Comparison of ENCODE assay signal across 1 cellular context in the genomic region with DNA sequence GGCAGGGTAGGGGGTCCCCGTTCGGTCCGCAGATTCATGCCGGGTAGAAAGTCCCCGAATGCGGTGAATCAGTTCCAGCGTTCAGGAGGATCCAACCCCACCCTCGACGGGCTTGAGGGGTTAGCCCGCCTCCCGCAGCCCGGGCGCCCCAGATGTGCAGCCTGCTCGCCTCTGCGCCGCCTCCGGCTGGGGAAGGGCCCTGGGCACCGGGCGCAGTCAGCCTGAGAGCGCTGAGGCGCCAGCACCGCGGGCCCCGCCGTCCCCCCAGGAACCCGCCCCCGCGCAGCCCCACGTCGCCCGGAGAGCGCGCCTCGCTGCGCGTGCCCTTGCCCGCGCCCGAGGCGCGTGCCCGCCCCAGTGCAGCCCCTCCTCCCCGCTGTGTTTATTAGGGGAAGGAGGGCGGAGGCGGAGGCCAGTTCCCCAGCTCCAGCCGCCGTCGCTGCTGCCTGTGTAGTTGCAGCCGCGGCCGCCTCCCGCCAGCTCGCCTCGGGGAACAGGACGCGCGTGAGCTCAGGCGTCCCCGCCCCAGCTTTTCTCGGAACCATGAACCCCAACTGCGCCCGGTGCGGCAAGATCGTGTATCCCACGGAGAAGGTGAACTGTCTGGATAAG.
A peak's percentile ranks its signal among the peaks of the same experiment; 100 is the strongest.
TF ChIP-seq lines count a peak whose summit lies in the region.

A gene with protein sequence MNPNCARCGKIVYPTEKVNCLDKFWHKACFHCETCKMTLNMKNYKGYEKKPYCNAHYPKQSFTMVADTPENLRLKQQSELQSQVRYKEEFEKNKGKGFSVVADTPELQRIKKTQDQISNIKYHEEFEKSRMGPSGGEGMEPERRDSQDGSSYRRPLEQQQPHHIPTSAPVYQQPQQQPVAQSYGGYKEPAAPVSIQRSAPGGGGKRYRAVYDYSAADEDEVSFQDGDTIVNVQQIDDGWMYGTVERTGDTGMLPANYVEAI (plus strand): TSS at position 412 of the 612 bp plus-strand sequence. CDS start 132 bp downstream, at position 544.

TF ChIP-seq in HepG2, 621 proteins besides CTCF, POLR2A, EP300 and RAD21 (continued from another document and continues in another):
- TF ChIP-seq HBP1 (CRISPR knock-in tag; IDR thresholded peaks at IDR 0.05; ENCODE audit: low read depth) (peak; percentile 96), ZSCAN20 (CRISPR knock-in tag; IDR thresholded peaks at IDR 0.05; ENCODE audit: borderline replicate concordance) (peak; percentile 89; the same call in 1 of the 2 replicates), TCF7 (IDR thresholded peaks at IDR 0.05; ENCODE audit: low read depth) (no peak), RBM39 (IDR thresholded peaks at IDR 0.05; ENCODE audit: low read depth, low read length, poor library complexity, severe bottlenecking) (peak; percentile 90), ZNF234 (CRISPR knock-in tag; conservative IDR thresholded peaks at IDR 0.05) (peak; percentile 90; the same call in 1 of the 2 replicates), ZNF792 (CRISPR knock-in tag; IDR thresholded peaks at IDR 0.05) (peak; percentile 31; the same call in 1 of the 2 replicates), BRD4 (CRISPR knock-in tag; IDR thresholded peaks at IDR 0.05) (no peak; the same call in 1 of the 2 replicates), ZNF121 (CRISPR knock-in tag; IDR thresholded peaks at IDR 0.05) (peak; percentile 33; the same call in 1 of the 2 replicates), ONECUT2 (CRISPR knock-in tag; IDR thresholded peaks at IDR 0.05) (no peak), EEA1 (CRISPR knock-in tag; IDR thresholded peaks at IDR 0.05; ENCODE audit: borderline replicate concordance) (peak; percentile 92; the same call in 1 of the 2 replicates), ZNF883 (CRISPR knock-in tag; IDR thresholded peaks at IDR 0.05; ENCODE audit: not compliant biosample characterization) (peak; percentile 92), ZGPAT (CRISPR knock-in tag; IDR thresholded peaks at IDR 0.05) (peak; percentile 13), KAT7 (CRISPR knock-in tag; IDR thresholded peaks at IDR 0.05; ENCODE audit: borderline replicate concordance) (peak; percentile 85; the same call in 1 of the 2 replicates), HMG20A (CRISPR knock-in tag; IDR thresholded peaks at IDR 0.05; ENCODE audit: borderline replicate concordance) (peak; percentile 8; the same call in 1 of the 2 replicates), IRX3 (CRISPR knock-in tag; IDR thresholded peaks at IDR 0.05; ENCODE audit: borderline replicate concordance, low read depth) (0 out of 2 replicates have a peak, but pooled peaks have one; percentile 79), DMAP1 (CRISPR knock-in tag; IDR thresholded peaks at IDR 0.05) (peak; percentile 13; the same call in 1 of the 2 replicates), ZNF280D (CRISPR knock-in tag; IDR thresholded peaks at IDR 0.05) (0 out of 2 replicates have a peak, but pooled peaks have one; percentile 21), RCOR2 (CRISPR knock-in tag; IDR thresholded peaks at IDR 0.05) (no peak), ZNF614 (CRISPR knock-in tag; IDR thresholded peaks at IDR 0.05; ENCODE audit: borderline replicate concordance) (peak; percentile 36; the same call in 1 of the 2 replicates), NFATC3 (CRISPR knock-in tag; IDR thresholded peaks at IDR 0.05) (no peak), ZNF235 (CRISPR knock-in tag; IDR thresholded peaks at IDR 0.05; ENCODE audit: borderline replicate concordance) (peak; percentile 2; the same call in 1 of the 2 replicates), ZNF251 (CRISPR knock-in tag; IDR thresholded peaks at IDR 0.05) (no peak; the same call in 1 of the 2 replicates), GRHL1 (CRISPR knock-in tag; conservative IDR thresholded peaks at IDR 0.05) (no peak), RNF2 (conservative IDR thresholded peaks at IDR 0.05; ENCODE audit: low read depth) (0 out of 2 replicates have a peak, but pooled peaks have one; percentile 50), NR2F6 (IDR thresholded peaks at IDR 0.05) (no peak), NR2F6 (CRISPR knock-in tag; IDR thresholded peaks at IDR 0.05) (peak; percentile 56), GATAD1 (CRISPR knock-in tag; IDR thresholded peaks at IDR 0.05) (peak; percentile 48), GTF3A (CRISPR knock-in tag; conservative IDR thresholded peaks at IDR 0.05) (no peak), JUN (CRISPR knock-in tag; IDR thresholded peaks at IDR 0.05) (no peak), MBD4 (IDR thresholded peaks at IDR 0.05; ENCODE audit: borderline replicate concordance, low read length) (no peak), ZBTB21 (CRISPR knock-in tag; IDR thresholded peaks at IDR 0.05) (0 out of 2 replicates have a peak, but pooled peaks have one; percentile 19), FLYWCH1 (CRISPR knock-in tag; IDR thresholded peaks at IDR 0.05) (no peak), MEIS2 (CRISPR knock-in tag; IDR thresholded peaks at IDR 0.05) (peak; percentile 82; the same call in 1 of the 2 replicates), TRIM24 (CRISPR knock-in tag; IDR thresholded peaks at IDR 0.05) (no peak), ZNF747 (CRISPR knock-in tag; IDR thresholded peaks at IDR 0.05; ENCODE audit: borderline replicate concordance) (0 out of 2 replicates have a peak, but pooled peaks have one; percentile 38), ZNF367 (CRISPR knock-in tag; IDR thresholded peaks at IDR 0.05; ENCODE audit: borderline replicate concordance) (no peak), HOXA3 (CRISPR knock-in tag; IDR thresholded peaks at IDR 0.05) (peak; percentile 29), ZNF362 (CRISPR knock-in tag; IDR thresholded peaks at IDR 0.05; ENCODE audit: borderline replicate concordance) (peak; percentile 38; the same call in 1 of the 2 replicates), ZFY (CRISPR knock-in tag; IDR thresholded peaks at IDR 0.05) (peak; percentile 83), RFXANK (CRISPR knock-in tag; IDR thresholded peaks at IDR 0.05) (no peak), ZBTB14 (CRISPR knock-in tag; IDR thresholded peaks at IDR 0.05) (peak; percentile 95), HIVEP1 (CRISPR knock-in tag; IDR thresholded peaks at IDR 0.05) (peak; percentile 61), MAF1 (CRISPR knock-in tag; IDR thresholded peaks at IDR 0.05; ENCODE audit: borderline replicate concordance) (peak; percentile 80)
- TF ChIP-seq, protein P1, sequence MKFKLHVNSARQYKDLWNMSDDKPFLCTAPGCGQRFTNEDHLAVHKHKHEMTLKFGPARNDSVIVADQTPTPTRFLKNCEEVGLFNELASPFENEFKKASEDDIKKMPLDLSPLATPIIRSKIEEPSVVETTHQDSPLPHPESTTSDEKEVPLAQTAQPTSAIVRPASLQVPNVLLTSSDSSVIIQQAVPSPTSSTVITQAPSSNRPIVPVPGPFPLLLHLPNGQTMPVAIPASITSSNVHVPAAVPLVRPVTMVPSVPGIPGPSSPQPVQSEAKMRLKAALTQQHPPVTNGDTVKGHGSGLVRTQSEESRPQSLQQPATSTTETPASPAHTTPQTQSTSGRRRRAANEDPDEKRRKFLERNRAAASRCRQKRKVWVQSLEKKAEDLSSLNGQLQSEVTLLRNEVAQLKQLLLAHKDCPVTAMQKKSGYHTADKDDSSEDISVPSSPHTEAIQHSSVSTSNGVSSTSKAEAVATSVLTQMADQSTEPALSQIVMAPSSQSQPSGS (CRISPR knock-in tag; IDR thresholded peaks at IDR 0.05): peak; percentile 76
- TF ChIP-seq, protein P2, sequence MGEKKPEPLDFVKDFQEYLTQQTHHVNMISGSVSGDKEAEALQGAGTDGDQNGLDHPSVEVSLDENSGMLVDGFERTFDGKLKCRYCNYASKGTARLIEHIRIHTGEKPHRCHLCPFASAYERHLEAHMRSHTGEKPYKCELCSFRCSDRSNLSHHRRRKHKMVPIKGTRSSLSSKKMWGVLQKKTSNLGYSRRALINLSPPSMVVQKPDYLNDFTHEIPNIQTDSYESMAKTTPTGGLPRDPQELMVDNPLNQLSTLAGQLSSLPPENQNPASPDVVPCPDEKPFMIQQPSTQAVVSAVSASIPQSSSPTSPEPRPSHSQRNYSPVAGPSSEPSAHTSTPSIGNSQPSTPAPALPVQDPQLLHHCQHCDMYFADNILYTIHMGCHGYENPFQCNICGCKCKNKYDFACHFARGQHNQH (CRISPR knock-in tag; IDR thresholded peaks at IDR 0.05): peak; percentile 91
- TF ChIP-seq, protein P3, sequence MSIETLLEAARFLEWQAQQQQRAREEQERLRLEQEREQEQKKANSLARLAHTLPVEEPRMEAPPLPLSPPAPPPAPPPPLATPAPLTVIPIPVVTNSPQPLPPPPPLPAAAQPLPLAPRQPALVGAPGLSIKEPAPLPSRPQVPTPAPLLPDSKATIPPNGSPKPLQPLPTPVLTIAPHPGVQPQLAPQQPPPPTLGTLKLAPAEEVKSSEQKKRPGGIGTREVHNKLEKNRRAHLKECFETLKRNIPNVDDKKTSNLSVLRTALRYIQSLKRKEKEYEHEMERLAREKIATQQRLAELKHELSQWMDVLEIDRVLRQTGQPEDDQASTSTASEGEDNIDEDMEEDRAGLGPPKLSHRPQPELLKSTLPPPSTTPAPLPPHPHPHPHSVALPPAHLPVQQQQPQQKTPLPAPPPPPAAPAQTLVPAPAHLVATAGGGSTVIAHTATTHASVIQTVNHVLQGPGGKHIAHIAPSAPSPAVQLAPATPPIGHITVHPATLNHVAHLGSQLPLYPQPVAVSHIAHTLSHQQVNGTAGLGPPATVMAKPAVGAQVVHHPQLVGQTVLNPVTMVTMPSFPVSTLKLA (IDR thresholded peaks at IDR 0.05): no peak
- TF ChIP-seq, protein P4, sequence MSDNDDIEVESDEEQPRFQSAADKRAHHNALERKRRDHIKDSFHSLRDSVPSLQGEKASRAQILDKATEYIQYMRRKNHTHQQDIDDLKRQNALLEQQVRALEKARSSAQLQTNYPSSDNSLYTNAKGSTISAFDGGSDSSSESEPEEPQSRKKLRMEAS (IDR thresholded peaks at IDR 0.05): peak; percentile 77
